1 cellular context compared by ENCODE assay signal in genomic region chr17:74864866-74865395, GRCh38.
TF ChIP-seq lines count a peak whose summit lies in the region.

No MANE protein-coding gene starts in this region.

TF ChIP-seq in HCT116, 20 proteins besides CTCF, POLR2A, EP300 and RAD21 (continued from another document):
- TF ChIP-seq POLR2AphosphoS5 (IDR thresholded peaks at IDR 0.05; ENCODE audit: low read depth, low read length) = no peak
- no peak for TF ChIP-seq JUND (IDR thresholded peaks at IDR 0.05)
- peak; percentile 37 for TF ChIP-seq YY1 (IDR thresholded peaks at IDR 0.05; ENCODE audit: extremely low read depth, insufficient replicate concordance, low read depth, low read length)
- TF ChIP-seq ZFX (IDR thresholded peaks at IDR 0.05) = 0 out of 2 replicates have a peak, but pooled peaks have one; percentile 20
